8 cellular contexts compared by ENCODE assay signal in genomic region chr13:46894534-46894906, GRCh38. TPM values are rescaled to one million over a fixed set of nuclear protein-coding genes. Genes with fewer than 3 reads are reported as not detected.
A peak's percentile ranks its signal among the peaks of the same experiment; 100 is the strongest.
DNase-seq lines count a peak whose midpoint lies in the region; ATAC-seq and TF ChIP-seq lines count a peak whose summit lies in the region.

No MANE protein-coding gene starts in this region.

- ATAC-seq in GM21526 (IDR thresholded peaks at IDR 0.05; ENCODE audit: low FRiP score, unreplicated experiment) (peak; percentile 7), RWPE2 (ENCODE audit: low read depth) (peak; percentile 18; the same call in 2 of the 3 replicates), GM19328 (IDR thresholded peaks at IDR 0.05; ENCODE audit: unreplicated experiment) (no peak), HG02938 (IDR thresholded peaks at IDR 0.05; ENCODE audit: unreplicated experiment) (no peak)

- H3K27me3 ChIP-seq in RWPE2 (ENCODE audit: insufficient read depth, poor library complexity, severe bottlenecking): no peaks in the 10 kb centered on the region
- peaks cover 27% of the 10 kb centered on the region for H3K27me3 ChIP-seq in cardiac muscle cell

- H3K4me3 ChIP-seq in RWPE2 (ENCODE audit: severe bottlenecking) (peak overlapping the region; percentile 33), cardiac muscle cell (peak overlapping the region; percentile 40), skin epidermis (peak overlapping the region in 6 of 7 experiments; percentile 17 to 48 (median 38))

- TF ChIP-seq CTCF in RWPE2 (IDR thresholded peaks at IDR 0.05; ENCODE audit: poor library complexity, severe bottlenecking) (no peak), cardiac muscle cell (IDR thresholded peaks at IDR 0.05; ENCODE audit: low read depth, low read length) (no peak)

- H3K9me3 ChIP-seq in RWPE2 (ENCODE audit: severe bottlenecking) (no peaks in the 10 kb centered on the region), cardiac muscle cell (ENCODE audit: low read depth) (no peaks in the 10 kb centered on the region)

- H3K27ac ChIP-seq in RWPE2 (ENCODE audit: poor library complexity, severe bottlenecking) (no peak overlapping the region), cardiac muscle cell (no peak overlapping the region), skin epidermis (peak overlapping the region in 11 of 21 experiments; percentile 7 to 74 (median 44))

- no peaks in the 10 kb centered on the region for H3K36me3 ChIP-seq in RWPE2 (ENCODE audit: low read depth)
- no peaks in the 10 kb centered on the region for H3K36me3 ChIP-seq in cardiac muscle cell

- H3K4me1 ChIP-seq in RWPE2 (ENCODE audit: insufficient read depth, poor library complexity, severe bottlenecking) (no peaks in the 10 kb centered on the region), cardiac muscle cell (ENCODE audit: low read depth) (no peaks in the 10 kb centered on the region)

- DNase-seq in RWPE2 (ENCODE audit: low spot score) (no peak), cardiac muscle cell (ENCODE audit: low read depth in 1 of 2, low spot score in 1 of 2) (peak in 1 of 2 donors; percentile 15), NCI-H146 treated with DMSO at 0.1 percent for 48 hours (lab: John Stamatoyannopoulos, UW; ENCODE audit: unreplicated experiment) (no peak), EL (no peak)

RNA-seq across cellular contexts. Expression of gene HTR2A, which starts 2.3 kb away (rescaled TPM):
- not detected in 2 replicates for total RNA-seq in cardiac muscle cell
- not detected in 2 replicates for polyA plus RNA-seq in cardiac muscle cell

Comparison
In these comparisons a context has a peak if more than half of its experiments do, and no peak if none do; other contexts are left out.
1. ATAC-seq: peak in GM21526 (single experiment) and RWPE2 (single experiment); none in GM19328 (single experiment) and HG02938 (single experiment).
2. H3K27ac ChIP-seq: peak in skin epidermis (11 of 21); none in RWPE2 (single experiment) and cardiac muscle cell (single experiment).
3. Peak in every context shown above with its lines, with median percentiles within 50 percentile points of each other: H3K4me3 ChIP-seq.